In the genomic region with DNA sequence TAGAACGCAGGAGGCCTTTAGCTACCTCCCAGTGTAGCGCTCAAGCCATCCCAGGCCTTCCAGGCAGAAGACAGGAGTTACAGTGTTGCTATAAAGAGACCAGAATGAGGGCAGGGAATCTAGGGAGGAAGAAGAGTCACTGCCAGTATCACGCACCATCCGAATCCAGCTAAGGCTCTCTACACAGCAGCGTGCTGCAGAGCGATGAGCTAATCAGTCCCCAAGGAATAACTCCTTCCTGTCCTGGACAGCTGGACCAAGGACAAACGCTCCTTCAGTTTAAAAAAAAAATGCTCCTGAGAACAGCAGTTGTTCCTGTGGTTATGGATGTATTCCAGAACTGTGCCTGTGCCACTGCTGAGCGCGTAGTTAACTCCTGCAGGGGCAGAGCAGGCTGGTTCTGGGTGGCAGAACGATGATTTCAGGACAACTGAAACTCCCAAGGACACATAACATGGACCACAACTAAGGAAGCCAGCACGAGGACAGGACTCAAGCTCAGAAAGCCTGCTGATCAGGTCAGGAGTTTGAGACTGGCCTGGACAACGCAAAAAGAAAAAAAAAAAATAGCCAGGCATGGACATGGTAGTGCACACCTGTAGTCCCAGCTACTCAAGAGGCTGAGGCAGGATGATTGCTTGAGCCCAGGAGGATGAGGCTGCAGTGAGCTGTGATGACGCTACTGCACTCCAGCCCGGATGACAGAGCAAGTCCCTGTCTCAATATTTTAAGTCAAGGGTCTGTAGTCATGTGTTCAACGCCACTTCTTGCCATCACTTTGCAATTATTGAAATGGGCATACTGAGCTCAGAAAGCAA, we compare ENCODE assay signal across 8 cellular contexts. TPM values are rescaled to one million over a fixed set of nuclear protein-coding genes. Genes with fewer than 3 reads are reported as not detected.
DNase-seq lines count a peak whose midpoint lies in the region; ATAC-seq and TF ChIP-seq lines count a peak whose summit lies in the region.

No MANE protein-coding gene starts in this region.

- H4K20me1 ChIP-seq in DND-41 (ENCODE audit: insufficient read depth, low read length), result peaks cover 67% of the 10 kb centered on the region

- H3K27ac Mint-ChIP-seq in stimulated activated naive B cell treated with anti-CD40 and anti-IgM and Interleukin-4, amounts not matched to agents 10 μg/mL and 1 μg/mL and 100 μg/mL, for 72 hours, result no peak overlapping the region

- 47 to 53% methylated on average over 15 of the region's 15 CpGs for WGBS in esophagus, 2 donors

- peak overlapping the region; percentile 14; the same call in 1 of the 2 replicates for H3K9ac ChIP-seq in DND-41 (ENCODE audit: low read depth, low read length)

- H3K27ac ChIP-seq in DND-41 (ENCODE audit: low read length) (peak overlapping the region; percentile 12; the same call in 1 of the 2 replicates), esophagus (ENCODE audit: low read depth in 2 of 2, low read length in 1 of 2) (peak overlapping the region; percentile 74 to 95)

- no peak for DNase-seq in DND-41
- peak; percentile 67 for DNase-seq in pons (ENCODE audit: low spot score)
- no peak for DNase-seq in stimulated activated naive B cell treated with anti-CD40 and anti-IgM and Interleukin-4, amounts not matched to agents 10 μg/mL and 1 μg/mL and 100 μg/mL, for 72 hours
- no peak for DNase-seq in activated gamma-delta T cell (lab: John Stamatoyannopoulos, UW)
- no peak for DNase-seq in NCI-H128 (lab: John Stamatoyannopoulos, UW; ENCODE audit: unreplicated experiment)
- DNase-seq in NK-92 treated with Interleukin-12 subunit alpha and Interleukin-12 subunit beta, amount 100 ng/mL, for 24 hours (lab: John Stamatoyannopoulos, UW), result no peak

- ATAC-seq in DND-41 (ENCODE audit: insufficient read depth, low read depth), result no peak
- ATAC-seq in stimulated activated naive B cell treated with anti-CD40 and anti-IgM and Interleukin-4, amounts not matched to agents 10 μg/mL and 1 μg/mL and 100 μg/mL, for 72 hours (replicated peaks), result no peak

- H3K27me3 ChIP-seq in DND-41 (ENCODE audit: insufficient read depth, low read length, poor library complexity) (no peaks in the 10 kb centered on the region), esophagus (ENCODE audit: control insufficient read depth in 1 of 2, insufficient read depth in 2 of 2, low read length in 2 of 2) (no peaks in the 10 kb centered on the region)

- H3K4me2 ChIP-seq in DND-41 (ENCODE audit: insufficient read depth, low read length), result peak overlapping the region; percentile 46

- H3K36me3 ChIP-seq in DND-41 (ENCODE audit: insufficient read depth, low read length), result peaks cover 74% of the 10 kb centered on the region
- H3K36me3 ChIP-seq in esophagus (ENCODE audit: control insufficient read depth in 2 of 2, insufficient read depth in 2 of 2, low read length in 1 of 2), result peaks cover 4 to 20% of the 10 kb centered on the region in 2 donors

- H3K4me1 Mint-ChIP-seq in stimulated activated naive B cell treated with anti-CD40 and anti-IgM and Interleukin-4, amounts not matched to agents 10 μg/mL and 1 μg/mL and 100 μg/mL, for 72 hours, result peaks cover 28 to 49% of the 10 kb centered on the region in 2 donors

- TF ChIP-seq CTCF in DND-41 (IDR thresholded peaks at IDR 0.05; ENCODE audit: borderline replicate concordance, extremely low read depth, low read length, poor library complexity, severe bottlenecking), result no peak

- H3K9me3 Mint-ChIP-seq in stimulated activated naive B cell treated with anti-CD40 and anti-IgM and Interleukin-4, amounts not matched to agents 10 μg/mL and 1 μg/mL and 100 μg/mL, for 72 hours, result no peaks in the 10 kb centered on the region

- H3K9me3 ChIP-seq in DND-41 (ENCODE audit: insufficient read depth, low read length, severe bottlenecking) (no peaks in the 10 kb centered on the region), esophagus (ENCODE audit: control insufficient read depth in 2 of 2, insufficient read depth in 1 of 2, low read depth in 1 of 2, low read length in 1 of 2) (no peaks in the 10 kb centered on the region)

- peaks cover 61% of the 10 kb centered on the region for H3K79me2 ChIP-seq in DND-41 (ENCODE audit: insufficient read depth, low read length)

- no peak overlapping the region for H2AFZ ChIP-seq in DND-41 (ENCODE audit: low read depth, low read length)

- peaks cover 45% of the 10 kb centered on the region for H3K4me1 ChIP-seq in DND-41 (ENCODE audit: insufficient read depth, low read length)
- H3K4me1 ChIP-seq in esophagus (ENCODE audit: control insufficient read depth in 2 of 2, insufficient read depth in 2 of 2, low read length in 1 of 2), result peaks cover 13 to 15% of the 10 kb centered on the region in 2 donors

- 0 out of 4 replicates have a peak overlapping the region, but pooled peaks of 1 of the 2 experiments have one; percentile 12 for H3K4me3 ChIP-seq in DND-41 (ENCODE audit: low read depth in 1 of 2, low read length in 2 of 2)
- no peak overlapping the region for H3K4me3 ChIP-seq in esophagus (ENCODE audit: low read depth in 1 of 2, low read length in 2 of 2)

- H3K4me3 Mint-ChIP-seq in stimulated activated naive B cell treated with anti-CD40 and anti-IgM and Interleukin-4, amounts not matched to agents 10 μg/mL and 1 μg/mL and 100 μg/mL, for 72 hours, result no peak overlapping the region

- H3K27me3 Mint-ChIP-seq in stimulated activated naive B cell treated with anti-CD40 and anti-IgM and Interleukin-4, amounts not matched to agents 10 μg/mL and 1 μg/mL and 100 μg/mL, for 72 hours, result no peaks in the 10 kb centered on the region

- H3K36me3 Mint-ChIP-seq in stimulated activated naive B cell treated with anti-CD40 and anti-IgM and Interleukin-4, amounts not matched to agents 10 μg/mL and 1 μg/mL and 100 μg/mL, for 72 hours, result peaks cover 33 to 53% of the 10 kb centered on the region in 2 donors

TF ChIP-seq in PFSK-1, 5 proteins besides CTCF, POLR2A, EP300 and RAD21:
- TF ChIP-seq POLR2AphosphoS5 (IDR thresholded peaks at IDR 0.05; ENCODE audit: low read depth, low read length) (no peak), SIN3A (IDR thresholded peaks at IDR 0.05; ENCODE audit: borderline replicate concordance, insufficient read depth, low read length) (peak; percentile 49; the same call in 1 of the 2 replicates)

RNA-seq across cellular contexts. Expression of gene IFFO1, which starts 2.6 kb away (rescaled TPM):
- 26.4 TPM for polyA plus RNA-seq in PFSK-1 (2012; ENCODE audit: insufficient read length, low read depth)
- 1 to 10 TPM; 5.7 TPM for polyA plus RNA-seq in esophagus

RNA-seq across cellular contexts. Expression of gene NOP2, which starts 14.8 kb away (rescaled TPM):
- 108 TPM for polyA plus RNA-seq in PFSK-1 (2012; ENCODE audit: insufficient read length, low read depth)
- polyA plus RNA-seq in esophagus, result 10 to 100 TPM; 26.3 to 41.6 TPM

RNA-seq across cellular contexts. Expression of gene GAPDH, which starts 18.9 kb away (rescaled TPM):
- 4,306 TPM for polyA plus RNA-seq in PFSK-1 (2012; ENCODE audit: insufficient read length, low read depth)
- 1,000 to 10,000 TPM; 2,765 to 3,567 TPM for polyA plus RNA-seq in esophagus

RNA-seq across cellular contexts. Expression of gene CHD4, which starts 53.9 kb away (rescaled TPM):
- polyA plus RNA-seq in PFSK-1 (2012; ENCODE audit: insufficient read length, low read depth), result 136 TPM
- 100 to 1,000 TPM in 1 of 2 donors, 10 to 100 TPM in 1; 79.3 to 116 TPM for polyA plus RNA-seq in esophagus

RNA-seq across cellular contexts. Expression of gene NCAPD2, which starts 59.4 kb away (rescaled TPM):
- 43.1 TPM for polyA plus RNA-seq in PFSK-1 (2012; ENCODE audit: insufficient read length, low read depth)
- polyA plus RNA-seq in esophagus, result 10 to 100 TPM; 10.2 to 13.7 TPM
